In genomic region chr7:79716329-79716728, GRCh38 we compare ENCODE assay signal across 1 cellular context.
TF ChIP-seq lines count a peak whose summit lies in the region.

No MANE protein-coding gene starts in this region.

TF ChIP-seq in HepG2, 621 proteins besides CTCF, POLR2A, EP300 and RAD21 (continued from another document):
- TF ChIP-seq ZBTB43 (CRISPR knock-in tag; conservative IDR thresholded peaks at IDR 0.05) (no peak), NFYB (CRISPR knock-in tag; IDR thresholded peaks at IDR 0.05) (no peak), ELF4 (CRISPR knock-in tag; IDR thresholded peaks at IDR 0.05; ENCODE audit: borderline replicate concordance) (no peak), UBTF (CRISPR knock-in tag; IDR thresholded peaks at IDR 0.05) (no peak)
